1 cellular context compared by ENCODE assay signal in the genomic region with DNA sequence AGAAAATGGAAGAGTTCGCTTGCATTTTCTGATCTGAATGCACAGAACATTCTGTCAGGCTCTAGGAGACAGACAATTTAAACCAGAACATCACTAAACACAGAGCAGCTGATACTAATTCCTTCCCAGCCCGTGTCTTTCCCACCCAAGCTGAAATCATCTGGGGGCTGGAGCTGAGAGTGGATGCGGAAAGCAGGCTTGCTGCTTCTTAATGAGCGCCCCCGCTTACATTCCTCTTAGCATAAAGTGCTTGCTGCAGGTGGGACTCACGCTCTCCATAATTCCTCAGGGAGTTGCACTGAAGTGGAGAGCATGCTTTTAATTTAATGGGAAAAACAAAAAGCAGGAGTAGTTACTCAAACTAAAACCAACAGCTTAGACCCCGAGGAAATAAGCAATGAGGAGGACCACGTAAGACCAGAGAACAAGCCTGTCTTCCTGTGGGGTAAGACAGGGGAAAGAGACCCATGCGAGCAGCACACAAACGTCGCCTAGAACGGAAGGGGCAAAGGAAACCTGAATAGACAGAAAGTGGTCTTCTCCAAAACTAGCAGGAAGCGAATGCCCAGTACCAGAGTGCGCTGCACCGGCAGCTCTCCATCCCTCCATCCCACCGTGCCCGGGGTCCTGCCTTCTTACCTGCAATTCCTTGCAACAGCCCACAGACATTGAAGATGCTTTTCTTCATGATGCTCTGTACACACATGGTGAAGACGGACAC.
TF ChIP-seq lines count a peak whose summit lies in the region.

No MANE protein-coding gene starts in this region.

TF ChIP-seq in GM23338, 12 proteins besides CTCF, POLR2A, EP300 and RAD21 (continued from another document):
- TF ChIP-seq, protein P1, sequence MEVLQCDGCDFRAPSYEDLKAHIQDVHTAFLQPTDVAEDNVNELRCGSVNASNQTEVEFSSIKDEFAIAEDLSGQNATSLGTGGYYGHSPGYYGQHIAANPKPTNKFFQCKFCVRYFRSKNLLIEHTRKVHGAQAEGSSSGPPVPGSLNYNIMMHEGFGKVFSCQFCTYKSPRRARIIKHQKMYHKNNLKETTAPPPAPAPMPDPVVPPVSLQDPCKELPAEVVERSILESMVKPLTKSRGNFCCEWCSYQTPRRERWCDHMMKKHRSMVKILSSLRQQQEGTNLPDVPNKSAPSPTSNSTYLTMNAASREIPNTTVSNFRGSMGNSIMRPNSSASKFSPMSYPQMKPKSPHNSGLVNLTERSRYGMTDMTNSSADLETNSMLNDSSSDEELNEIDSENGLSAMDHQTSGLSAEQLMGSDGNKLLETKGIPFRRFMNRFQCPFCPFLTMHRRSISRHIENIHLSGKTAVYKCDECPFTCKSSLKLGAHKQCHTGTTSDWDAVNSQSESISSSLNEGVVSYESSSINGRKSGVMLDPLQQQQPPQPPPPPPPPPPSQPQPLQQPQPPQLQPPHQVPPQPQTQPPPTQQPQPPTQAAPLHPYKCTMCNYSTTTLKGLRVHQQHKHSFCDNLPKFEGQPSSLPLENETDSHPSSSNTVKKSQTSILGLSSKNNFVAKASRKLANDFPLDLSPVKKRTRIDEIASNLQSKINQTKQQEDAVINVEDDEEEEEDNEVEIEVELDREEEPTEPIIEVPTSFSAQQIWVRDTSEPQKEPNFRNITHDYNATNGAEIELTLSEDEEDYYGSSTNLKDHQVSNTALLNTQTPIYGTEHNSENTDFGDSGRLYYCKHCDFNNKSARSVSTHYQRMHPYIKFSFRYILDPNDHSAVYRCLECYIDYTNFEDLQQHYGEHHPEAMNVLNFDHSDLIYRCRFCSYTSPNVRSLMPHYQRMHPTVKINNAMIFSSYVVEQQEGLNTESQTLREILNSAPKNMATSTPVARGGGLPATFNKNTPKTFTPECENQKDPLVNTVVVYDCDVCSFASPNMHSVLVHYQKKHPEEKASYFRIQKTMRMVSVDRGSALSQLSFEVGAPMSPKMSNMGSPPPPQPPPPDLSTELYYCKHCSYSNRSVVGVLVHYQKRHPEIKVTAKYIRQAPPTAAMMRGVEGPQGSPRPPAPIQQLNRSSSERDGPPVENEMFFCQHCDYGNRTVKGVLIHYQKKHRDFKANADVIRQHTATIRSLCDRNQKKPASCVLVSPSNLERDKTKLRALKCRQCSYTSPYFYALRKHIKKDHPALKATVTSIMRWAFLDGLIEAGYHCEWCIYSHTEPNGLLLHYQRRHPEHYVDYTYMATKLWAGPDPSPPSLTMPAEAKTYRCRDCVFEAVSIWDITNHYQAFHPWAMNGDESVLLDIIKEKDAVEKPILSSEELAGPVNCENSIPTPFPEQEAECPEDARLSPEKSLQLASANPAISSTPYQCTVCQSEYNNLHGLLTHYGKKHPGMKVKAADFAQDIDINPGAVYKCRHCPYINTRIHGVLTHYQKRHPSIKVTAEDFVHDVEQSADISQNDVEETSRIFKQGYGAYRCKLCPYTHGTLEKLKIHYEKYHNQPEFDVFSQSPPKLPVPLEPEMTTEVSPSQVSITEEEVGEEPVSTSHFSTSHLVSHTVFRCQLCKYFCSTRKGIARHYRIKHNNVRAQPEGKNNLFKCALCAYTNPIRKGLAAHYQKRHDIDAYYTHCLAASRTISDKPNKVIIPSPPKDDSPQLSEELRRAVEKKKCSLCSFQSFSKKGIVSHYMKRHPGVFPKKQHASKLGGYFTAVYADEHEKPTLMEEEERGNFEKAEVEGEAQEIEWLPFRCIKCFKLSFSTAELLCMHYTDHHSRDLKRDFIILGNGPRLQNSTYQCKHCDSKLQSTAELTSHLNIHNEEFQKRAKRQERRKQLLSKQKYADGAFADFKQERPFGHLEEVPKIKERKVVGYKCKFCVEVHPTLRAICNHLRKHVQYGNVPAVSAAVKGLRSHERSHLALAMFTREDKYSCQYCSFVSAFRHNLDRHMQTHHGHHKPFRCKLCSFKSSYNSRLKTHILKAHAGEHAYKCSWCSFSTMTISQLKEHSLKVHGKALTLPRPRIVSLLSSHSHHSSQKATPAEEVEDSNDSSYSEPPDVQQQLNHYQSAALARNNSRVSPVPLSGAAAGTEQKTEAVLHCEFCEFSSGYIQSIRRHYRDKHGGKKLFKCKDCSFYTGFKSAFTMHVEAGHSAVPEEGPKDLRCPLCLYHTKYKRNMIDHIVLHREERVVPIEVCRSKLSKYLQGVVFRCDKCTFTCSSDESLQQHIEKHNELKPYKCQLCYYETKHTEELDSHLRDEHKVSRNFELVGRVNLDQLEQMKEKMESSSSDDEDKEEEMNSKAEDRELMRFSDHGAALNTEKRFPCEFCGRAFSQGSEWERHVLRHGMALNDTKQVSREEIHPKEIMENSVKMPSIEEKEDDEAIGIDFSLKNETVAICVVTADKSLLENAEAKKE (CRISPR knock-in tag; IDR thresholded peaks at IDR 0.05), result no peak
- TF ChIP-seq, protein P2, sequence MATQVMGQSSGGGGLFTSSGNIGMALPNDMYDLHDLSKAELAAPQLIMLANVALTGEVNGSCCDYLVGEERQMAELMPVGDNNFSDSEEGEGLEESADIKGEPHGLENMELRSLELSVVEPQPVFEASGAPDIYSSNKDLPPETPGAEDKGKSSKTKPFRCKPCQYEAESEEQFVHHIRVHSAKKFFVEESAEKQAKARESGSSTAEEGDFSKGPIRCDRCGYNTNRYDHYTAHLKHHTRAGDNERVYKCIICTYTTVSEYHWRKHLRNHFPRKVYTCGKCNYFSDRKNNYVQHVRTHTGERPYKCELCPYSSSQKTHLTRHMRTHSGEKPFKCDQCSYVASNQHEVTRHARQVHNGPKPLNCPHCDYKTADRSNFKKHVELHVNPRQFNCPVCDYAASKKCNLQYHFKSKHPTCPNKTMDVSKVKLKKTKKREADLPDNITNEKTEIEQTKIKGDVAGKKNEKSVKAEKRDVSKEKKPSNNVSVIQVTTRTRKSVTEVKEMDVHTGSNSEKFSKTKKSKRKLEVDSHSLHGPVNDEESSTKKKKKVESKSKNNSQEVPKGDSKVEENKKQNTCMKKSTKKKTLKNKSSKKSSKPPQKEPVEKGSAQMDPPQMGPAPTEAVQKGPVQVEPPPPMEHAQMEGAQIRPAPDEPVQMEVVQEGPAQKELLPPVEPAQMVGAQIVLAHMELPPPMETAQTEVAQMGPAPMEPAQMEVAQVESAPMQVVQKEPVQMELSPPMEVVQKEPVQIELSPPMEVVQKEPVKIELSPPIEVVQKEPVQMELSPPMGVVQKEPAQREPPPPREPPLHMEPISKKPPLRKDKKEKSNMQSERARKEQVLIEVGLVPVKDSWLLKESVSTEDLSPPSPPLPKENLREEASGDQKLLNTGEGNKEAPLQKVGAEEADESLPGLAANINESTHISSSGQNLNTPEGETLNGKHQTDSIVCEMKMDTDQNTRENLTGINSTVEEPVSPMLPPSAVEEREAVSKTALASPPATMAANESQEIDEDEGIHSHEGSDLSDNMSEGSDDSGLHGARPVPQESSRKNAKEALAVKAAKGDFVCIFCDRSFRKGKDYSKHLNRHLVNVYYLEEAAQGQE (IDR thresholded peaks at IDR 0.05; ENCODE audit: unreplicated experiment), result no peak
- TF ChIP-seq JUNB (IDR thresholded peaks at IDR 0.05; ENCODE audit: unreplicated experiment), result no peak
